23 cellular contexts compared by ENCODE assay signal in genomic region chr4:78136109-78137081, GRCh38.
DNase-seq lines count a peak whose midpoint lies in the region; ATAC-seq, FAIRE-seq and TF ChIP-seq lines count a peak whose summit lies in the region.
"Had no signal": no experiment of that assay in that cellular context is flagged by ENCODE, and none has a peak within 500 bp of the region (broad histone marks: within the 10 kb centered on the region; RNA-seq: fewer than 3 reads in every experiment).

No MANE protein-coding gene starts in this region.

- CTCF ChIA-PET in HepG2 (lab: Yijun Ruan, JAX; ENCODE audit: low intra/inter-chr PET ratio, low total read pairs) (no interaction called here), WTC11 (lab: Charles Lee) (no interaction called here)

- H2AFZ ChIP-seq in HepG2 (ENCODE audit: low read length) = no peak overlapping the region

- POLR2A ChIA-PET in HepG2 (lab: Yijun Ruan, JAX) (interaction anchor here (0.9 to 1.9 kb wide), 8 partner anchors 10 to 319 kb away, joined by 3 to 8 read pairs (median 4); no protein-coding TSS in a partner anchor), WTC11 (lab: Charles Lee) (no interaction called here)

- peak; percentile 92 for DNase-seq in HepG2 (ENCODE audit: low spot score)
- DNase-seq in right lobe of liver = no peak
- no peak for DNase-seq in WTC11 (ENCODE audit: low spot score)
- no peak for DNase-seq in mucosa of descending colon
- DNase-seq in stimulated activated CD4-positive, alpha-beta T cell treated with anti-CD3 and anti-CD28 coated beads, Interleukin-12 subunit alpha, Interleukin-12 subunit beta, amount 100 ng/mL, for 4 hours = no peak
- DNase-seq in NK-92 (lab: John Stamatoyannopoulos, UW; ENCODE audit: unreplicated experiment) = no peak
- no peak for DNase-seq in endothelial cell (ENCODE audit: low spot score)
- DNase-seq: DMS79; GOT3; HFFc6; IMR-90; Kasumi-1; NCI-H1417 treated with DMSO at 0.1 percent for 48 hours; NCI-H2029; NCI-H510A treated with DMSO at 0.1 percent for 48 hours; NK-92 treated with Interleukin-12 subunit alpha and Interleukin-12 subunit beta, amount 100 ng/mL, for 24 hours; OCI-M1 had no signal

- intact Hi-C loops in HepG2 (cut with micrococcal nuclease; ENCODE audit: unreplicated experiment) (loop anchor here (2.0 to 5.0 kb wide), 3 partner anchors 14 to 81 kb away; partner anchors contain the start of gene FRAS1), right lobe of liver (cut with DNase I) (no loop called here), mucosa of descending colon (cut with DNase I, micrococcal nuclease) (no loop called here)

- H3K27ac Mint-ChIP-seq in WTC11 = no peak overlapping the region; the same call in 1 of the 2 replicates
- H3K27ac Mint-ChIP-seq in endothelial cell (ENCODE audit: unreplicated experiment) = no peak overlapping the region
- H3K27ac Mint-ChIP-seq: HFFc6 had no signal

- H3K4me3 ChIP-seq in HepG2 (replicated peaks in 1 of 3; ENCODE audit: insufficient read depth in 1 of 3, low read depth in 2 of 3, low read length in 3 of 3) (peak overlapping the region; percentile 17 to 47 (median 33); a peak in 3 of 6 replicates), right lobe of liver (no peak overlapping the region), mucosa of descending colon (no peak overlapping the region)
- H3K4me3 ChIP-seq: SJSA1 had no signal

- no peaks in the 10 kb centered on the region for H3K27me3 ChIP-seq in HepG2 (ENCODE audit: control insufficient read depth in 1 of 2, insufficient read depth in 2 of 2, low read length in 2 of 2)
- no peaks in the 10 kb centered on the region for H3K27me3 ChIP-seq in right lobe of liver
- H3K27me3 ChIP-seq: SJSA1 had no signal

- 32% methylated on average over 8 of the region's 8 CpGs for WGBS in HepG2 (ENCODE audit: low lambda C conversion rate)
- WGBS in right lobe of liver (ENCODE audit: insufficient coverage, low coverage, low lambda C conversion rate, missing lambda C conversion rate) = 35% methylated on average over 8 of the region's 8 CpGs

- peak; percentile 70 for FAIRE-seq in HepG2 (lab: Jason Lieb, UNC)
- FAIRE-seq: G401.6, GM12892, GM19239 had no signal

- H3K4me2 ChIP-seq in HepG2 (ENCODE audit: low read depth, low read length) = peak overlapping the region; percentile 72

- H3K36me3 Mint-ChIP-seq in WTC11 = peaks cover 4% of the 10 kb centered on the region; the same call in 1 of the 2 replicates
- H3K36me3 Mint-ChIP-seq in endothelial cell (ENCODE audit: low read depth, unreplicated experiment) = no peaks in the 10 kb centered on the region

- H3K27me3 Mint-ChIP-seq in WTC11 (ENCODE audit: low read depth) = no peaks in the 10 kb centered on the region
- H3K27me3 Mint-ChIP-seq in endothelial cell (ENCODE audit: unreplicated experiment) = no peaks in the 10 kb centered on the region

- H3K27ac ChIP-seq in HepG2 (ENCODE audit: extremely low read length, insufficient read depth, low read length) (peak overlapping the region; percentile 92), right lobe of liver (no peak overlapping the region)
- H3K27ac ChIP-seq: RWPE1, SJSA1 had no signal

- TF ChIP-seq POLR2A in HepG2 (IDR thresholded peaks at IDR 0.05; ENCODE audit: insufficient read depth in 1 of 2, low read depth in 2 of 2, low read length in 2 of 2) (peak in 1 of 2 experiments; percentile 44; a peak in 3 of 4 replicates), right lobe of liver (IDR thresholded peaks at IDR 0.05) (no peak)

- TF ChIP-seq CTCF in HepG2 (CRISPR knock-in tag; IDR thresholded peaks at IDR 0.05) (no peak), right lobe of liver (IDR thresholded peaks at IDR 0.05) (no peak), WTC11 (IDR thresholded peaks at IDR 0.05) (no peak), mucosa of descending colon (IDR thresholded peaks at IDR 0.05) (no peak), endothelial cell (IDR thresholded peaks at IDR 0.05; ENCODE audit: unreplicated experiment) (no peak)

- H3K4me3 Mint-ChIP-seq in WTC11 (no peak overlapping the region), endothelial cell (ENCODE audit: unreplicated experiment) (no peak overlapping the region)
- H3K4me3 Mint-ChIP-seq: HFFc6 had no signal

- peaks cover 29% of the 10 kb centered on the region for H3K4me1 Mint-ChIP-seq in WTC11
- H3K4me1 Mint-ChIP-seq in endothelial cell (ENCODE audit: unreplicated experiment) = peaks cover 2% of the 10 kb centered on the region

- H3K79me2 ChIP-seq in HepG2 (ENCODE audit: insufficient read depth, low read length) = peaks cover 85% of the 10 kb centered on the region

- H3K9me3 ChIP-seq in HepG2 (ENCODE audit: low read length) = no peaks in the 10 kb centered on the region
- H3K9me3 ChIP-seq in right lobe of liver = no peaks in the 10 kb centered on the region
- no peaks in the 10 kb centered on the region for H3K9me3 ChIP-seq in mucosa of descending colon
- H3K9me3 ChIP-seq: SJSA1 had no signal

- peak overlapping the region; percentile 63 for H3K9ac ChIP-seq in HepG2 (ENCODE audit: insufficient read depth, low read depth, low read length)

- TF ChIP-seq EP300 in HepG2 (IDR thresholded peaks at IDR 0.05; ENCODE audit: low read depth in 2 of 2, low read length in 2 of 2) (peak in 1 of 2 experiments; percentile 63; a peak in 1 of 4 replicates), HepG2 (CRISPR knock-in tag; IDR thresholded peaks at IDR 0.05; ENCODE audit: borderline replicate concordance) (peak; percentile 45; the same call in 1 of the 2 replicates)

- H3K4me1 ChIP-seq in HepG2 (ENCODE audit: insufficient read depth, low read length) = peaks cover 84% of the 10 kb centered on the region
- no peaks in the 10 kb centered on the region for H3K4me1 ChIP-seq in right lobe of liver
- no peaks in the 10 kb centered on the region for H3K4me1 ChIP-seq in mucosa of descending colon (ENCODE audit: low read depth)
- H3K4me1 ChIP-seq: SJSA1 had no signal

- 0 out of 2 replicates have a peak, but pooled peaks have one; percentile 19 for TF ChIP-seq RAD21 in HepG2 (CRISPR knock-in tag; IDR thresholded peaks at IDR 0.05)

- in situ Hi-C loops in HepG2 (cut with HindIII; ENCODE audit: extremely low pct_ligation_motif_present, low pct_unique_long_range_greater_than_20kb) = no loop called here

- H3K36me3 ChIP-seq in HepG2 (replicated peaks in 1 of 2; ENCODE audit: control insufficient read depth in 1 of 2, insufficient read depth in 2 of 2, low read length in 2 of 2) = no peaks in the 10 kb centered on the region
- no peaks in the 10 kb centered on the region for H3K36me3 ChIP-seq in right lobe of liver
- H3K36me3 ChIP-seq in mucosa of descending colon (ENCODE audit: low read depth) = no peaks in the 10 kb centered on the region
- H3K36me3 ChIP-seq: SJSA1 had no signal

- H3K9me3 Mint-ChIP-seq in WTC11 (peaks cover 8% of the 10 kb centered on the region), endothelial cell (ENCODE audit: unreplicated experiment) (no peaks in the 10 kb centered on the region)
- H3K9me3 Mint-ChIP-seq: HFFc6 had no signal

- peak; percentile 89 for ATAC-seq in HepG2
- ATAC-seq in right lobe of liver = no peak
- ATAC-seq in WTC11 = no peak
- ATAC-seq in mucosa of descending colon = peak; percentile 73
- ATAC-seq in HG03565 (IDR thresholded peaks at IDR 0.05; ENCODE audit: unreplicated experiment) = no peak

- H4K20me1 ChIP-seq in HepG2 (ENCODE audit: insufficient read depth, low read length) = no peaks in the 10 kb centered on the region

- BruUV-seq in HepG2 (replicated peaks; lab: Mats Ljungman, UMichigan) = no TSS peak

TF ChIP-seq in HepG2, 621 proteins besides CTCF, POLR2A, EP300 and RAD21 (continues in another document):
- TF ChIP-seq THRA (CRISPR knock-in tag; IDR thresholded peaks at IDR 0.05; ENCODE audit: borderline replicate concordance) = peak; percentile 99
- peak; percentile 82 for TF ChIP-seq MIXL1 (CRISPR knock-in tag; IDR thresholded peaks at IDR 0.05)
- TF ChIP-seq NR2F6 (IDR thresholded peaks at IDR 0.05) = peak; percentile 67
- peak; percentile 70 for TF ChIP-seq NR2F6 (CRISPR knock-in tag; IDR thresholded peaks at IDR 0.05)

TF ChIP-seq in WTC11, 78 proteins besides CTCF, POLR2A, EP300 and RAD21:
- TF ChIP-seq AR (CRISPR knock-in tag; IDR thresholded peaks at IDR 0.05) (no peak), GABPB1 (CRISPR knock-in tag; IDR thresholded peaks at IDR 0.05) (peak; percentile 50; the same call in 1 of the 2 replicates)

Comparison
In these comparisons a context has a peak if more than half of its experiments do, and no peak if none do; other contexts are left out.
1. ATAC-seq: peak in HepG2 (single experiment) and mucosa of descending colon (single experiment); none in right lobe of liver (0 of 4), WTC11 (single experiment) and HG03565 (single experiment).
2. H3K4me3 ChIP-seq: peak in HepG2 (3 of 3); none in right lobe of liver (0 of 3) and mucosa of descending colon (single experiment).
3. Of the 50 proteins assayed by ChIP-seq in both HepG2 and WTC11: peak only in HepG2: ATF2, ATF3, FOXJ3, IRF2, MAX, NR2C2 and 2 more; only in WTC11: GABPB1; in both: none; in neither: 37; mixed calls (peak in some experiments, not most) for 4.